In the genomic region with DNA sequence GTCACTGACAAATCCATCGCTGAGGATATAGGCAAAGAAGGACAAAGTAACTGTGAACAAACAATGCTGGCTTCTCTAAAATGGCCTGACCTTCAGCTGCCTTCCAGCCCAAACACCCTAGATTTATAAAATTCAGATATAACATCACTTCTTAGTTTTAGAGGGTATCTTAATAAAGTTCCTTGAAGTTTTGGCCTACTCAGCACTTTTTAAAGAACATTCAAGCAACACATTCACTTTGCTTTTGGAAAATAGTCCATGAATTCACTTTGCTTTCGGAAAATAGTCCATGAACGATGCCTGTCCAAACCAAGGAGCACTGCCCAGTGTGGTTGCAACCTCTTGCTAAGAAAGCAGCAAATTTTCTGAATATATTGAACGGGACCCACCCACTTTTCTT, we compare ENCODE assay signal across 39 cellular contexts. TPM values are rescaled to one million over a fixed set of nuclear protein-coding genes. Genes with fewer than 3 reads are reported as not detected.
"Had no signal": no experiment of that assay in that cellular context is flagged by ENCODE, and none has a peak within 500 bp of the region (broad histone marks: within the 10 kb centered on the region; RNA-seq: fewer than 3 reads in every experiment).

No MANE protein-coding gene starts in this region.

- H3K36me3 ChIP-seq: adrenal gland, cardiac muscle cell had no signal

- H3K36me3 Mint-ChIP-seq: activated CD4-positive, alpha-beta memory T cell treated with anti-CD3 and anti-CD28 coated beads for 36 hours; activated naive CD8-positive, alpha-beta T cell treated with anti-CD3 and anti-CD28 coated beads for 36 hours had no signal

- H3K4me1 Mint-ChIP-seq: activated B cell treated with CpG ODN at 0.5 μM for 24 hours; activated CD4-positive, alpha-beta T cell treated with anti-CD3 and anti-CD28 coated beads, Interleukin-2, amount 10 ng/mL, durations not matched to agents 24 days and 14 days; activated naive CD8-positive, alpha-beta T cell treated with anti-CD3 and anti-CD28 coated beads for 36 hours; activated T-helper 17 cell treated with anti-CD3 and anti-CD28 coated beads, Interleukin-2, amount 50 U/mL, for 72 hours; central memory CD8-positive, alpha-beta T cell had no signal

- H3K4me3 ChIP-seq: adrenal gland, cardiac muscle cell had no signal

- H3K9me3 Mint-ChIP-seq: activated B cell treated with CpG ODN at 0.5 μM for 24 hours; activated CD4-positive, alpha-beta memory T cell treated with anti-CD3 and anti-CD28 coated beads for 36 hours; activated CD4-positive, alpha-beta T cell treated with anti-CD3 and anti-CD28 coated beads, Interleukin-2, amount 10 ng/mL, durations not matched to agents 24 days and 14 days; activated CD8-positive, alpha-beta T cell treated with anti-CD3 and anti-CD28 coated beads for 36 hours; activated naive CD8-positive, alpha-beta T cell treated with anti-CD3 and anti-CD28 coated beads for 36 hours; activated T-cell treated with anti-CD3 and anti-CD28 coated beads, Interleukin-2, amount 50 U/mL, for 4 hours; activated T-cell treated with anti-CD3 and anti-CD28 coated beads, Interleukin-2, amount 50 U/mL, for 72 hours; T-helper 2 cell treated with Interferon-gamma antibody and Interleukin-4, amounts not matched to agents 5 μg/mL and 100 μg/mL, for 36 hours had no signal

- H3K4me3 Mint-ChIP-seq: activated B cell treated with CpG ODN at 0.5 μM for 24 hours; activated CD4-positive, alpha-beta memory T cell treated with anti-CD3 and anti-CD28 coated beads for 36 hours; activated CD4-positive, alpha-beta T cell treated with anti-CD3 and anti-CD28 coated beads, Interleukin-2, amount 10 ng/mL, durations not matched to agents 24 days and 14 days; activated CD8-positive, alpha-beta T cell treated with anti-CD3 and anti-CD28 coated beads for 36 hours; activated naive CD4-positive, alpha-beta T cell treated with anti-CD3 and anti-CD28 coated beads for 36 hours; activated naive CD8-positive, alpha-beta T cell treated with anti-CD3 and anti-CD28 coated beads for 36 hours; activated T-cell treated with anti-CD3 and anti-CD28 coated beads, Interleukin-2, amount 50 U/mL, for 4 hours; activated T-cell treated with anti-CD3 and anti-CD28 coated beads, Interleukin-2, amount 50 U/mL, for 72 hours; activated T-helper 1 cell treated with anti-CD3 and anti-CD28 coated beads, Interleukin-12 subunit alpha, Interleukin-12 subunit beta, Interleukin-2, Interleukin-4 antibody, amounts not matched to agents 30 ng/mL and 10 ng/mL and 1 ng/mL, durations not matched to agents 14 hours and 24 hours and 36 hours; activated T-helper 17 cell treated with anti-CD3 and anti-CD28 coated beads, Interleukin-2, amount 50 U/mL, for 72 hours; brain; central memory CD8-positive, alpha-beta T cell; T-helper 2 cell treated with Interferon-gamma antibody and Interleukin-4, amounts not matched to agents 5 μg/mL and 100 μg/mL, for 36 hours had no signal

- ATAC-seq: activated CD8-positive, alpha-beta T cell treated with anti-CD3 and anti-CD28 coated beads for 36 hours; activated naive CD4-positive, alpha-beta T cell treated with anti-CD3 and anti-CD28 coated beads, Interleukin-2, amount 50 U/mL, for 72 hours; activated T-cell treated with anti-CD3 and anti-CD28 coated beads, Interleukin-2, amount 50 U/mL, for 4 hours; activated T-cell treated with anti-CD3 and anti-CD28 coated beads, Interleukin-2, amount 50 U/mL, for 72 hours; activated T-helper 17 cell treated with anti-CD3 and anti-CD28 coated beads, Interleukin-2, amount 50 U/mL, for 72 hours had no signal

- H3K9me3 ChIP-seq: adrenal gland had no signal

- FAIRE-seq: bronchial epithelial cell, TTC549 had no signal

- H3K27me3 ChIP-seq: adrenal gland, cardiac muscle cell had no signal

- H3K27ac ChIP-seq: adrenal gland, cardiac muscle cell, VCaP had no signal

- H3K27me3 Mint-ChIP-seq: activated B cell treated with CpG ODN at 0.5 μM for 24 hours; activated CD4-positive, alpha-beta memory T cell treated with anti-CD3 and anti-CD28 coated beads for 36 hours; activated CD4-positive, alpha-beta T cell treated with anti-CD3 and anti-CD28 coated beads, Interleukin-2, amount 10 ng/mL, durations not matched to agents 24 days and 14 days; activated CD8-positive, alpha-beta T cell treated with anti-CD3 and anti-CD28 coated beads for 36 hours; activated naive CD8-positive, alpha-beta T cell treated with anti-CD3 and anti-CD28 coated beads for 36 hours; activated T-helper 17 cell treated with anti-CD3 and anti-CD28 coated beads, Interleukin-2, amount 50 U/mL, for 72 hours; brain; central memory CD8-positive, alpha-beta T cell had no signal

- H3K27ac Mint-ChIP-seq: activated B cell treated with CpG ODN at 0.5 μM for 24 hours; activated CD4-positive, alpha-beta memory T cell treated with anti-CD3 and anti-CD28 coated beads for 36 hours; activated CD4-positive, alpha-beta T cell treated with anti-CD3 and anti-CD28 coated beads, Interleukin-2, amount 10 ng/mL, durations not matched to agents 24 days and 14 days; activated CD8-positive, alpha-beta T cell treated with anti-CD3 and anti-CD28 coated beads for 36 hours; activated naive CD4-positive, alpha-beta T cell treated with anti-CD3 and anti-CD28 coated beads for 36 hours; activated naive CD4-positive, alpha-beta T cell treated with anti-CD3 and anti-CD28 coated beads, Interleukin-2, amount 50 U/mL, for 72 hours; activated naive CD8-positive, alpha-beta T cell treated with anti-CD3 and anti-CD28 coated beads for 36 hours; activated T-cell treated with anti-CD3 and anti-CD28 coated beads, Interleukin-2, amount 50 U/mL, for 72 hours; activated T-helper 1 cell treated with anti-CD3 and anti-CD28 coated beads, Interleukin-12 subunit alpha, Interleukin-12 subunit beta, Interleukin-2, Interleukin-4 antibody, amounts not matched to agents 30 ng/mL and 10 ng/mL and 1 ng/mL, durations not matched to agents 14 hours and 24 hours and 36 hours; activated T-helper 17 cell treated with anti-CD3 and anti-CD28 coated beads, Interleukin-2, amount 50 U/mL, for 72 hours; brain; T-helper 2 cell treated with Interferon-gamma antibody and Interleukin-4, amounts not matched to agents 5 μg/mL and 100 μg/mL, for 36 hours had no signal

- DNase-seq: activated B cell treated with CpG ODN at 0.5 μM for 24 hours; activated CD4-positive, alpha-beta memory T cell treated with anti-CD3 and anti-CD28 coated beads for 36 hours; activated CD4-positive, alpha-beta T cell treated with anti-CD3 and anti-CD28 coated beads for 4 hours; activated CD4-positive, alpha-beta T cell treated with anti-CD3 and anti-CD28 coated beads, Interleukin-2, amount 10 ng/mL, durations not matched to agents 24 days and 14 days; activated CD4-positive, alpha-beta T cell treated with anti-CD3 and anti-CD28 coated beads, Interleukin-2, amount 50 U/mL, for 1 hour; activated CD4-positive, alpha-beta T cell treated with anti-CD3 and anti-CD28 coated beads, Interleukin-2, amount 50 U/mL, for 4 hours; activated CD4-positive, CD25-positive, alpha-beta regulatory T cell treated with anti-CD3 and anti-CD28 coated beads, Interleukin-2, amount 50 U/mL, for 72 hours; activated CD8-positive, alpha-beta memory T cell treated with anti-CD3 and anti-CD28 coated beads, Interleukin-2, amount 50 U/mL, for 4 hours; activated CD8-positive, alpha-beta T cell treated with anti-CD3 and anti-CD28 coated beads for 36 hours; activated effector memory CD4-positive, alpha-beta T cell treated with anti-CD3 and anti-CD28 coated beads, Interleukin-2, amount 50 U/mL, for 16 hours; activated gamma-delta T cell treated with Interleukin-2 at 50 U/mL for 16 hours; activated naive CD4-positive, alpha-beta T cell; activated naive CD4-positive, alpha-beta T cell treated with anti-CD3 and anti-CD28 coated beads for 36 hours; activated naive CD4-positive, alpha-beta T cell treated with anti-CD3 and anti-CD28 coated beads, Interleukin-2, amount 50 U/mL, for 16 hours; activated naive CD8-positive, alpha-beta T cell treated with anti-CD3 and anti-CD28 coated beads for 36 hours; activated T-cell treated with anti-CD3 and anti-CD28 coated beads for 4 hours; activated T-cell treated with anti-CD3 and anti-CD28 coated beads, Interleukin-2, amount 50 U/mL, for 1 hour; activated T-cell treated with anti-CD3 and anti-CD28 coated beads, Interleukin-2, amount 50 U/mL, for 4 hours; activated T-cell treated with anti-CD3 and anti-CD28 coated beads, Interleukin-2, amount 50 U/mL, for 72 hours; adrenal gland; amniotic stem cell; aorta; caudate nucleus; cerebellar nuclear complex; T-helper 2 cell; T-helper 9 cell had no signal

- H3K4me1 ChIP-seq: adrenal gland had no signal

RNA-seq across cellular contexts. Expression of gene TFDP3, which starts 55.0 kb away (rescaled TPM):
- total RNA-seq: activated B cell treated with CpG ODN at 0.5 μM for 24 hours; activated CD4-positive, alpha-beta memory T cell treated with anti-CD3 and anti-CD28 coated beads for 36 hours; activated CD4-positive, alpha-beta T cell treated with anti-CD3 and anti-CD28 coated beads, Interleukin-2, amount 10 ng/mL, durations not matched to agents 24 days and 14 days; activated CD8-positive, alpha-beta memory T cell treated with anti-CD3 and anti-CD28 coated beads for 36 hours; activated CD8-positive, alpha-beta T cell treated with anti-CD3 and anti-CD28 coated beads for 36 hours; activated naive CD4-positive, alpha-beta T cell treated with anti-CD3 and anti-CD28 coated beads for 36 hours; activated naive CD8-positive, alpha-beta T cell treated with anti-CD3 and anti-CD28 coated beads for 36 hours; activated T-cell treated with anti-CD3 and anti-CD28 coated beads, Interleukin-2, amount 50 U/mL, for 4 hours; activated T-cell treated with anti-CD3 and anti-CD28 coated beads, Interleukin-2, amount 50 U/mL, for 72 hours; activated T-helper 1 cell treated with anti-CD3 and anti-CD28 coated beads, Interleukin-12 subunit alpha, Interleukin-12 subunit beta, Interleukin-2, Interleukin-4 antibody, amounts not matched to agents 30 ng/mL and 10 ng/mL and 1 ng/mL, durations not matched to agents 14 hours and 24 hours and 36 hours; activated T-helper 17 cell treated with anti-CD3 and anti-CD28 coated beads, Interleukin-2, amount 50 U/mL, for 72 hours; adrenal gland; aorta; bronchial epithelial cell; cardiac muscle cell; chondrocyte; T-helper 1 cell treated with Interleukin-12 subunit alpha and Interleukin-12 subunit beta and Interleukin-4 antibody, amounts not matched to agents 30 ng/mL and 1 ng/mL, for 36 hours had no signal
- polyA plus RNA-seq: adrenal gland, aorta, cardiac muscle cell had no signal
